18 cellular contexts compared by ENCODE assay signal in genomic region chr2:175855236-175855635, GRCh38.
DNase-seq lines count a peak whose midpoint lies in the region; ATAC-seq and TF ChIP-seq lines count a peak whose summit lies in the region.
"Had no signal": no experiment of that assay in that cellular context is flagged by ENCODE, and none has a peak within 500 bp of the region (broad histone marks: within the 10 kb centered on the region; RNA-seq: fewer than 3 reads in every experiment).

No MANE protein-coding gene starts in this region.

- H3K4me1 ChIP-seq in right atrium auricular region (peaks cover 0 to 8% of the 10 kb centered on the region in 2 donors), right cardiac atrium (ENCODE audit: control insufficient read depth, insufficient read depth, low read length) (no peaks in the 10 kb centered on the region), mesodermal cell (ENCODE audit: control insufficient read depth, insufficient read depth, low read length, poor library complexity, severe bottlenecking) (peaks cover 18% of the 10 kb centered on the region), tibial artery (peaks cover 0 to 26% (median 10%) of the 10 kb centered on the region in 4 donors), thyroid gland (no peaks in the 10 kb centered on the region)
- H3K4me1 ChIP-seq: left lung had no signal

- TF ChIP-seq CTCF in right atrium auricular region (IDR thresholded peaks at IDR 0.05) (no peak), tibial artery (IDR thresholded peaks at IDR 0.05) (no peak), thyroid gland (IDR thresholded peaks at IDR 0.05) (no peak)

- H3K36me3 ChIP-seq in right atrium auricular region (no peaks in the 10 kb centered on the region), mesodermal cell (ENCODE audit: control insufficient read depth, insufficient read depth, low read length) (no peaks in the 10 kb centered on the region), tibial artery (no peaks in the 10 kb centered on the region), thyroid gland (no peaks in the 10 kb centered on the region)
- H3K36me3 ChIP-seq: left lung had no signal

- ATAC-seq in right cardiac atrium (no peak), GM18907 (IDR thresholded peaks at IDR 0.05; ENCODE audit: unreplicated experiment) (no peak)
- ATAC-seq: activated CD8-positive, alpha-beta T cell treated with anti-CD3 and anti-CD28 coated beads for 36 hours had no signal

- no peaks in the 10 kb centered on the region for H3K9me3 ChIP-seq in right atrium auricular region
- no peaks in the 10 kb centered on the region for H3K9me3 ChIP-seq in right cardiac atrium (ENCODE audit: control insufficient read depth, low read length)
- no peaks in the 10 kb centered on the region for H3K9me3 ChIP-seq in mesodermal cell (ENCODE audit: control insufficient read depth, low read length)
- no peaks in the 10 kb centered on the region for H3K9me3 ChIP-seq in tibial artery
- no peaks in the 10 kb centered on the region for H3K9me3 ChIP-seq in thyroid gland
- H3K9me3 ChIP-seq: left lung had no signal

- no peak for TF ChIP-seq POLR2A in thyroid gland (IDR thresholded peaks at IDR 0.05)

- intact Hi-C loops in right cardiac atrium (cut with DNase I), result no loop called here
- intact Hi-C loops in tibial artery (cut with DNase I; ENCODE audit: low total_unique reads), result no loop called here
- intact Hi-C loops in thyroid gland (cut with DNase I), result no loop called here

- H3K27me3 ChIP-seq in right atrium auricular region, result no peaks in the 10 kb centered on the region
- no peaks in the 10 kb centered on the region for H3K27me3 ChIP-seq in right cardiac atrium (ENCODE audit: control insufficient read depth, insufficient read depth)
- no peaks in the 10 kb centered on the region for H3K27me3 ChIP-seq in tibial artery
- H3K27me3 ChIP-seq in thyroid gland, result no peaks in the 10 kb centered on the region

- H3K27ac ChIP-seq in right atrium auricular region (peak overlapping the region; percentile 46 to 58), right cardiac atrium (ENCODE audit: low read length) (no peak overlapping the region), mesodermal cell (ENCODE audit: low read depth, low read length, severe bottlenecking) (peak overlapping the region; percentile 55), tibial artery (peak overlapping the region; percentile 74 to 86), thyroid gland (no peak overlapping the region)
- H3K27ac ChIP-seq: 22Rv1, left lung had no signal

- DNase-seq in DMS 273 (lab: John Stamatoyannopoulos, UW; ENCODE audit: unreplicated experiment), result peak; percentile 41
- DNase-seq in DMS 273 treated with DMSO at 0.1 percent for 48 hours (lab: John Stamatoyannopoulos, UW), result no peak
- no peak for DNase-seq in right atrium auricular region (ENCODE audit: low spot score)
- DNase-seq in right cardiac atrium, result no peak
- DNase-seq in tibial artery, result no peak
- DNase-seq in thyroid gland, result no peak
- DNase-seq: activated CD4-positive, CD25-positive, alpha-beta regulatory T cell treated with anti-CD3 and anti-CD28 coated beads, Interleukin-2, amount 50 U/mL, for 72 hours; activated CD8-positive, alpha-beta T cell treated with anti-CD3 and anti-CD28 coated beads for 36 hours; activated gamma-delta T cell treated with Interleukin-2 at 50 U/mL for 16 hours; AML-193; CD8-positive, alpha-beta memory T cell; NCI-H2171 treated with DMSO at 0.1 percent for 48 hours; NCI-H526 treated with DMSO at 0.1 percent for 48 hours; SHP77 had no signal

- WGBS in right cardiac atrium, result 74% methylated on average over 4 of the region's 4 CpGs
- no CpG with 5 or more reads among the region's 4 CpGs for WGBS in mesodermal cell (ENCODE audit: insufficient coverage in 2 of 2), 2 experiments
- 50 to 60% methylated on average over 4 of the region's 4 CpGs for WGBS in thyroid gland, 2 donors

- H3K4me3 ChIP-seq in right atrium auricular region, result no peak overlapping the region
- H3K4me3 ChIP-seq in right cardiac atrium (ENCODE audit: low read length), result no peak overlapping the region
- H3K4me3 ChIP-seq in mesodermal cell (ENCODE audit: extremely low read depth, insufficient read depth, low read length, poor library complexity, severe bottlenecking), result no peak overlapping the region
- no peak overlapping the region for H3K4me3 ChIP-seq in tibial artery
- no peak overlapping the region for H3K4me3 ChIP-seq in thyroid gland (replicated peaks in 1 of 3)
- H3K4me3 ChIP-seq: left lung had no signal

Comparison
In these comparisons a context has a peak if more than half of its experiments do, and no peak if none do; other contexts are left out.
1. H3K27ac ChIP-seq: peak in right atrium auricular region (2 of 2), mesodermal cell (single experiment) and tibial artery (2 of 2); none in right cardiac atrium (single experiment) and thyroid gland (0 of 3).